In genomic region chr17:21377821-21378396, GRCh38 we compare ENCODE assay signal across 9 cellular contexts. TPM values are rescaled to one million over a fixed set of nuclear protein-coding genes. Genes with fewer than 3 reads are reported as not detected.
DNase-seq lines count a peak whose midpoint lies in the region; TF ChIP-seq lines count a peak whose summit lies in the region.
"Had no signal": no experiment of that assay in that cellular context is flagged by ENCODE, and none has a peak within 500 bp of the region (broad histone marks: within the 10 kb centered on the region; RNA-seq: fewer than 3 reads in every experiment).

No MANE protein-coding gene starts in this region.

- H3K27me3 ChIP-seq in BLaER1 (peaks cover 8% of the 10 kb centered on the region; the same call in 1 of the 2 replicates), WERI-Rb-1 (ENCODE audit: insufficient read depth, low read depth, severe bottlenecking) (peaks cover 31% of the 10 kb centered on the region), iPS DF 6.9 (ENCODE audit: control insufficient read depth, insufficient read depth, low read length) (peaks cover 19% of the 10 kb centered on the region; the same call in 1 of the 2 replicates), thyroid gland (no peaks in the 10 kb centered on the region)

- H3K9ac ChIP-seq in BLaER1: peak overlapping the region; percentile 92

- no peak overlapping the region for H3K4me3 Mint-ChIP-seq in activated CD4-positive, alpha-beta T cell treated with anti-CD3 and anti-CD28 coated beads, Interleukin-2, amount 10 ng/mL, durations not matched to agents 7 days and 5 days

- no peaks in the 10 kb centered on the region for H3K9me3 ChIP-seq in BLaER1
- no peaks in the 10 kb centered on the region for H3K9me3 ChIP-seq in WERI-Rb-1 (ENCODE audit: severe bottlenecking)
- H3K9me3 ChIP-seq in iPS DF 6.9 (ENCODE audit: control insufficient read depth, insufficient read depth, low read length): no peaks in the 10 kb centered on the region
- H3K9me3 ChIP-seq in thyroid gland: no peaks in the 10 kb centered on the region

- WGBS in iPS DF 6.9 (ENCODE audit: insufficient coverage, insufficient read length): no CpG with 5 or more reads among the region's 39 CpGs
- 44 to 45% methylated on average over 13 to 20 of the region's 39 CpGs for WGBS in thyroid gland, 2 donors

- H3K4me3 ChIP-seq in BLaER1: peak overlapping the region; percentile 93
- H3K4me3 ChIP-seq in WERI-Rb-1 (ENCODE audit: low read depth, low read length): peak overlapping the region; percentile 40
- peak overlapping the region; percentile 29 for H3K4me3 ChIP-seq in iPS DF 6.9 (ENCODE audit: low read length)
- H3K4me3 ChIP-seq in thyroid gland (replicated peaks in 1 of 3): peak overlapping the region in 1 of 3 donors; percentile 48

- H3K36me3 Mint-ChIP-seq in activated CD4-positive, alpha-beta T cell treated with anti-CD3 and anti-CD28 coated beads, Interleukin-2, amount 10 ng/mL, durations not matched to agents 7 days and 5 days (ENCODE audit: low read depth): no peaks in the 10 kb centered on the region

- peaks cover 2% of the 10 kb centered on the region for H3K4me1 Mint-ChIP-seq in activated CD4-positive, alpha-beta T cell treated with anti-CD3 and anti-CD28 coated beads, Interleukin-2, amount 10 ng/mL, durations not matched to agents 7 days and 5 days

- intact Hi-C loops in thyroid gland (cut with DNase I): loop anchor here (10.0 kb wide), 1 partner anchor 93 kb away; the partner anchor contains the start of gene MAP2K3

- H3K27me3 Mint-ChIP-seq in activated CD4-positive, alpha-beta T cell treated with anti-CD3 and anti-CD28 coated beads, Interleukin-2, amount 10 ng/mL, durations not matched to agents 7 days and 5 days: peaks cover 27% of the 10 kb centered on the region

- DNase-seq in WERI-Rb-1 (no peak), iPS DF 6.9 (ENCODE audit: low read depth, low spot score) (no peak), retina (peak; percentile 61), cerebellar cortex (ENCODE audit: low spot score) (no peak), UCSD-AML1 (lab: John Stamatoyannopoulos, UW; ENCODE audit: unreplicated experiment) (no peak), thyroid gland (no peak)
- no peak for DNase-seq in activated CD4-positive, alpha-beta T cell treated with anti-CD3 and anti-CD28 coated beads, Interleukin-2, amount 10 ng/mL, durations not matched to agents 7 days and 5 days
- DNase-seq: activated naive CD4-positive, alpha-beta T cell treated with Interleukin-2 at 50 U/mL for 16 hours had no signal

- peak overlapping the region; percentile 96 for H3K4me2 ChIP-seq in BLaER1

- H3K9me3 Mint-ChIP-seq in activated CD4-positive, alpha-beta T cell treated with anti-CD3 and anti-CD28 coated beads, Interleukin-2, amount 10 ng/mL, durations not matched to agents 7 days and 5 days: no peaks in the 10 kb centered on the region

- no peak overlapping the region for H3K27ac Mint-ChIP-seq in activated CD4-positive, alpha-beta T cell treated with anti-CD3 and anti-CD28 coated beads, Interleukin-2, amount 10 ng/mL, durations not matched to agents 7 days and 5 days

- H3K36me3 ChIP-seq in BLaER1 (peaks cover 48% of the 10 kb centered on the region), WERI-Rb-1 (no peaks in the 10 kb centered on the region), iPS DF 6.9 (ENCODE audit: control insufficient read depth, insufficient read depth, low read length) (no peaks in the 10 kb centered on the region), thyroid gland (no peaks in the 10 kb centered on the region)

- H4K20me1 ChIP-seq in BLaER1: peaks cover 58% of the 10 kb centered on the region

- POLR2A ChIA-PET in activated CD4-positive, alpha-beta T cell treated with anti-CD3 and anti-CD28 coated beads, Interleukin-2, amount 10 ng/mL, durations not matched to agents 7 days and 5 days (lab: Charles Lee): no interaction called here

- H3K27ac ChIP-seq in BLaER1 (peak overlapping the region; percentile 92), WERI-Rb-1 (no peak overlapping the region), iPS DF 6.9 (ENCODE audit: low read length) (no peak overlapping the region), thyroid gland (no peak overlapping the region)

- CTCF ChIA-PET in activated CD4-positive, alpha-beta T cell treated with anti-CD3 and anti-CD28 coated beads, Interleukin-2, amount 10 ng/mL, durations not matched to agents 7 days and 5 days (lab: Charles Lee): interaction anchor here (2.0 kb wide), 1 partner anchor 12 kb away, joined by 7 read pairs; no protein-coding TSS in a partner anchor

- TF ChIP-seq POLR2A in thyroid gland (IDR thresholded peaks at IDR 0.05): no peak

- TF ChIP-seq CTCF in WERI-Rb-1 (IDR thresholded peaks at IDR 0.05; ENCODE audit: low read depth, low read length) (peak; percentile 32), thyroid gland (IDR thresholded peaks at IDR 0.05) (no peak)

- H3K4me1 ChIP-seq in BLaER1: peaks cover 82% of the 10 kb centered on the region
- H3K4me1 ChIP-seq in iPS DF 6.9 (ENCODE audit: control insufficient read depth, insufficient read depth, low read length): peaks cover 4% of the 10 kb centered on the region
- peaks cover 6 to 67% of the 10 kb centered on the region in 2 donors for H3K4me1 ChIP-seq in thyroid gland

RNA-seq across cellular contexts. Expression of gene KCNJ12, which starts 1.8 kb away (rescaled TPM):
- 1 to 10 TPM in 3 of 4 donors, under 1 TPM in 1; 0.56 to 2.7 (median 2.3) TPM for total RNA-seq in thyroid gland
- total RNA-seq in activated CD4-positive, alpha-beta T cell treated with anti-CD3 and anti-CD28 coated beads, Interleukin-2, amount 10 ng/mL, durations not matched to agents 7 days and 5 days: not detected
